In genomic region chr20:36474563-36474962, GRCh38 we compare ENCODE assay signal across 12 cellular contexts.
DNase-seq lines count a peak whose midpoint lies in the region; ATAC-seq, FAIRE-seq and TF ChIP-seq lines count a peak whose summit lies in the region.
"Had no signal": no experiment of that assay in that cellular context is flagged by ENCODE, and none has a peak within 500 bp of the region (broad histone marks: within the 10 kb centered on the region; RNA-seq: fewer than 3 reads in every experiment).

No MANE protein-coding gene starts in this region.

- H3K9me3 ChIP-seq in Panc1 (ENCODE audit: control insufficient read depth, insufficient read depth, low read depth, low read length), result no peaks in the 10 kb centered on the region
- H3K9me3 ChIP-seq in keratinocyte (ENCODE audit: control insufficient read depth, low read depth, low read length), result no peaks in the 10 kb centered on the region
- H3K9me3 ChIP-seq in skeletal muscle satellite cell (replicated peaks; ENCODE audit: low read length), result no peaks in the 10 kb centered on the region

- H3K4me1 ChIP-seq in Panc1 (ENCODE audit: control insufficient read depth, insufficient read depth, low read length), result peaks cover 23% of the 10 kb centered on the region
- peaks cover 31% of the 10 kb centered on the region for H3K4me1 ChIP-seq in keratinocyte (ENCODE audit: control insufficient read depth, extremely low read depth, insufficient read depth, low read length)
- peaks cover 58% of the 10 kb centered on the region for H3K4me1 ChIP-seq in skeletal muscle satellite cell (ENCODE audit: control insufficient read depth, insufficient read depth, low read length)

- in situ Hi-C loops in Panc1 (cut with HindIII; ENCODE audit: low pct_unique_long_range_greater_than_20kb, low sequenced_read_pairs), result no loop called here

- dilution Hi-C loops in keratinocyte (cut with MboI; ENCODE audit: extremely low pct_ligation_motif_present, low sequenced_read_pairs), result no loop called here

- peak; percentile 85 for DNase-seq in COLO829 (ENCODE audit: low spot score)
- DNase-seq in Panc1 (ENCODE audit: low read depth, low spot score), result no peak
- no peak for DNase-seq in keratinocyte (ENCODE audit: low read depth, low spot score)
- DNase-seq in HCEC 1CT, result no peak
- DNase-seq in NOMO-1 treated with dmso at 0.1 percent for 144 hours (lab: John Stamatoyannopoulos, UW; ENCODE audit: unreplicated experiment), result no peak
- DNase-seq in HuH-7.5 (ENCODE audit: low spot score), result no peak
- DNase-seq: activated CD4-positive, alpha-beta T cell treated with anti-CD3 and anti-CD28 coated beads, Interleukin-2, amount 50 U/mL, for 48 hours; CD8-positive, alpha-beta memory T cell; effector CD8-positive, alpha-beta T cell; stimulated activated naive CD4-positive, alpha-beta T cell treated with Interleukin-2 at 50 U/mL for 16 hours had no signal

- BruUV-seq in Panc1 (replicated peaks; lab: Mats Ljungman, UMichigan), result no TSS peak

- no peak overlapping the region for H3K9ac ChIP-seq in keratinocyte (ENCODE audit: control insufficient read depth, extremely low read depth, insufficient read depth, low read length)
- H3K9ac ChIP-seq in skeletal muscle satellite cell (ENCODE audit: low read depth, low read length), result peak overlapping the region; percentile 8

- ATAC-seq in Panc1, result peak; percentile 36; the same call in 1 of the 2 replicates
- ATAC-seq in HG03460 (IDR thresholded peaks at IDR 0.05; ENCODE audit: unreplicated experiment), result no peak

- H3K27ac ChIP-seq in Panc1 (ENCODE audit: low read length) (no peak overlapping the region), keratinocyte (ENCODE audit: control insufficient read depth, insufficient read depth, low read length) (no peak overlapping the region)

- FAIRE-seq in keratinocyte (lab: Jason Lieb, UNC), result no peak

- H3K36me3 ChIP-seq in Panc1 (ENCODE audit: control insufficient read depth, insufficient read depth, low read length) (no peaks in the 10 kb centered on the region), keratinocyte (ENCODE audit: control insufficient read depth in 2 of 2, extremely low read depth in 1 of 2, insufficient read depth in 2 of 2, low read length in 2 of 2) (peaks cover 3 to 9% of the 10 kb centered on the region in 2 experiments), skeletal muscle satellite cell (ENCODE audit: insufficient read depth, low read length) (peaks cover 36% of the 10 kb centered on the region)

- H3K27me3 ChIP-seq in Panc1 (ENCODE audit: control insufficient read depth, insufficient read depth, low read length), result no peaks in the 10 kb centered on the region
- no peaks in the 10 kb centered on the region for H3K27me3 ChIP-seq in keratinocyte (ENCODE audit: control insufficient read depth, extremely low read depth, insufficient read depth, low read length)
- no peaks in the 10 kb centered on the region for H3K27me3 ChIP-seq in skeletal muscle satellite cell (ENCODE audit: control insufficient read depth, insufficient read depth, low read length)

- TF ChIP-seq CTCF in Panc1 (IDR thresholded peaks at IDR 0.05) (no peak), keratinocyte (optimal IDR thresholded peaks at IDR 0.05 in 1 of 3, IDR thresholded peaks at IDR 0.05 in 1 of 3, conservative IDR thresholded peaks at IDR 0.05 in 1 of 3; ENCODE audit: extremely low read depth in 1 of 3, insufficient read depth in 2 of 3, low read length in 3 of 3) (no peak)

- peak overlapping the region; percentile 47 for H3K4me2 ChIP-seq in keratinocyte (ENCODE audit: control insufficient read depth, extremely low read depth, insufficient read depth, low read depth, low read length)
- H3K4me2 ChIP-seq in skeletal muscle satellite cell (ENCODE audit: low read length), result no peak overlapping the region

- H3K4me3 ChIP-seq in Panc1 (ENCODE audit: low read depth in 2 of 2, low read length in 2 of 2) (no peak overlapping the region), keratinocyte (ENCODE audit: control insufficient read depth in 2 of 3, extremely low read depth in 1 of 3, insufficient read depth in 2 of 3, low read depth in 1 of 3, low read length in 3 of 3) (no peak overlapping the region), skeletal muscle satellite cell (ENCODE audit: low read length) (no peak overlapping the region)

- peaks cover 11% of the 10 kb centered on the region for H3K9me1 ChIP-seq in keratinocyte (ENCODE audit: control insufficient read depth, extremely low read depth, insufficient read depth, low read length)

- H3K79me2 ChIP-seq in keratinocyte (ENCODE audit: control insufficient read depth, insufficient read depth, low read length), result peaks cover 57% of the 10 kb centered on the region

- CTCF ChIA-PET in Panc1 (lab: Charles Lee), result no interaction called here

- POLR2A ChIA-PET in Panc1 (lab: Charles Lee), result no interaction called here

- intact Hi-C loops in Panc1 (cut with micrococcal nuclease; ENCODE audit: unreplicated experiment), result no loop called here

- no peak overlapping the region for H2AFZ ChIP-seq in keratinocyte (ENCODE audit: control insufficient read depth, low read length)

- H4K20me1 ChIP-seq in keratinocyte (ENCODE audit: control insufficient read depth, extremely low read depth, insufficient read depth, low read length), result peaks cover 19% of the 10 kb centered on the region
